Comparison of ENCODE assay signal across 15 cellular contexts in genomic region chr4:24559889-24560288, GRCh38. TPM values are rescaled to one million over a fixed set of nuclear protein-coding genes. Genes with fewer than 3 reads are reported as not detected.
DNase-seq lines count a peak whose midpoint lies in the region; ATAC-seq, FAIRE-seq and TF ChIP-seq lines count a peak whose summit lies in the region.
"Had no signal": no experiment of that assay in that cellular context is flagged by ENCODE, and none has a peak within 500 bp of the region (broad histone marks: within the 10 kb centered on the region; RNA-seq: fewer than 3 reads in every experiment).

No MANE protein-coding gene starts in this region.

- CTCF ChIA-PET in IMR-90 (lab: Yijun Ruan, JAX) = interaction anchor here (0.6 kb wide), 1 partner anchor 72 kb away, joined by 3 read pairs; no protein-coding TSS in a partner anchor

- H2BK20ac ChIP-seq in IMR-90 (ENCODE audit: low read depth, low read length) = no peak overlapping the region

- no peak overlapping the region for H4K91ac ChIP-seq in IMR-90 (ENCODE audit: insufficient read depth, low read depth, low read length)

- H3K27ac Mint-ChIP-seq in central memory CD8-positive, alpha-beta T cell (ENCODE audit: low read depth) = peak overlapping the region; percentile 29

- FAIRE-seq in keratinocyte (lab: Jason Lieb, UNC) = no peak
- FAIRE-seq in H54 (lab: Jason Lieb, UNC) = no peak

- POLR2A ChIA-PET in IMR-90 (lab: Charles Lee; ENCODE audit: unreplicated experiment) = no interaction called here

- no peak for TF ChIP-seq POLR2A in IMR-90 (IDR thresholded peaks at IDR 0.05; ENCODE audit: low read depth, low read length)
- no peak for TF ChIP-seq POLR2A in H54 (IDR thresholded peaks at IDR 0.05; ENCODE audit: low read depth, low read length)

- H3K79me2 ChIP-seq in keratinocyte (ENCODE audit: control insufficient read depth, insufficient read depth, low read length) = peaks cover 95% of the 10 kb centered on the region

- no peak overlapping the region for H4K8ac ChIP-seq in IMR-90 (ENCODE audit: low read depth in 2 of 2, low read length in 2 of 2)

- H3K27me3 ChIP-seq in IMR-90 (ENCODE audit: control insufficient read depth, insufficient read depth, low read length) = no peaks in the 10 kb centered on the region
- H3K27me3 ChIP-seq in keratinocyte (ENCODE audit: control insufficient read depth, extremely low read depth, insufficient read depth, low read length) = no peaks in the 10 kb centered on the region
- H3K27me3 ChIP-seq: transverse colon had no signal

- peaks cover 0 to 61% of the 10 kb centered on the region in 2 experiments; a peak in 2 of 4 replicates for H3K79me1 ChIP-seq in IMR-90 (ENCODE audit: low read depth in 1 of 2, low read length in 2 of 2)

- in situ Hi-C loops in IMR-90 (cut with MboI; ENCODE audit: low sequenced_read_pairs) = no loop called here

- ATAC-seq in IMR-90 (ENCODE audit: low read depth) (no peak), GM19023 (IDR thresholded peaks at IDR 0.05; ENCODE audit: unreplicated experiment) (no peak)
- ATAC-seq in central memory CD8-positive, alpha-beta T cell (replicated peaks; ENCODE audit: extremely low read depth, poor library complexity, severe bottlenecking) = no peak
- ATAC-seq: lower lobe of right lung had no signal

- no peak overlapping the region for H3K56ac ChIP-seq in IMR-90 (ENCODE audit: extremely low read depth, insufficient read depth, low read length)

- H2AK5ac ChIP-seq in IMR-90 (ENCODE audit: low read depth, low read length) = no peak overlapping the region; the same call in 1 of the 2 replicates

- H4K20me1 ChIP-seq in IMR-90 (ENCODE audit: insufficient read depth, low read length) (peaks cover 92% of the 10 kb centered on the region), keratinocyte (ENCODE audit: control insufficient read depth, extremely low read depth, insufficient read depth, low read length) (peaks cover 44% of the 10 kb centered on the region)

- no peak for TF ChIP-seq CTCF in IMR-90 (conservative IDR thresholded peaks at IDR 0.05; ENCODE audit: low read depth, low read length)
- no peak for TF ChIP-seq CTCF in keratinocyte (optimal IDR thresholded peaks at IDR 0.05 in 1 of 3, IDR thresholded peaks at IDR 0.05 in 1 of 3, conservative IDR thresholded peaks at IDR 0.05 in 1 of 3; ENCODE audit: extremely low read depth in 1 of 3, insufficient read depth in 2 of 3, low read length in 3 of 3)

- dilution Hi-C loops in IMR-90 (cut with HindIII; ENCODE audit: low sequenced_read_pairs, unreplicated experiment) = no loop called here
- dilution Hi-C loops in keratinocyte (cut with MboI; ENCODE audit: extremely low pct_ligation_motif_present, low sequenced_read_pairs) = no loop called here

- peaks cover 6% of the 10 kb centered on the region; the same call in 1 of the 2 replicates for H3K4me1 ChIP-seq in IMR-90 (ENCODE audit: control insufficient read depth, insufficient read depth, low read length)
- H3K4me1 ChIP-seq in keratinocyte (ENCODE audit: control insufficient read depth, extremely low read depth, insufficient read depth, low read length) = peaks cover 25% of the 10 kb centered on the region

- H3K9me3 ChIP-seq in IMR-90 (ENCODE audit: control insufficient read depth, insufficient read depth, low read length) (no peaks in the 10 kb centered on the region), keratinocyte (ENCODE audit: control insufficient read depth, low read depth, low read length) (no peaks in the 10 kb centered on the region)
- H3K9me3 ChIP-seq: lower lobe of right lung, transverse colon had no signal

- peaks cover 81% of the 10 kb centered on the region for H3K4me1 Mint-ChIP-seq in central memory CD8-positive, alpha-beta T cell

- WGBS in IMR-90 (ENCODE audit: extremely low coverage in 2 of 2, insufficient read length in 1 of 2), 2 experiments = no CpG with 5 or more reads among the region's 2 CpGs

- H3K27ac ChIP-seq in IMR-90 (ENCODE audit: insufficient read depth, low read length) = no peak overlapping the region
- peak overlapping the region; percentile 83 for H3K27ac ChIP-seq in keratinocyte (ENCODE audit: control insufficient read depth, insufficient read depth, low read length)
- H3K27ac ChIP-seq: lower lobe of right lung had no signal

- peak overlapping the region; percentile 21 for H2BK5ac ChIP-seq in IMR-90 (ENCODE audit: low read depth, low read length, poor library complexity, severe bottlenecking)

- no peak overlapping the region for H3K9ac ChIP-seq in IMR-90 (ENCODE audit: low read depth, low read length)
- H3K9ac ChIP-seq in keratinocyte (ENCODE audit: control insufficient read depth, extremely low read depth, insufficient read depth, low read length) = no peak overlapping the region

- H3K27me3 Mint-ChIP-seq in central memory CD8-positive, alpha-beta T cell = no peaks in the 10 kb centered on the region

- no peak overlapping the region for H3K18ac ChIP-seq in IMR-90 (ENCODE audit: low read depth, low read length)

- no peak overlapping the region for H3K4ac ChIP-seq in IMR-90 (ENCODE audit: low read depth, low read length)

- H4K5ac ChIP-seq in IMR-90 (ENCODE audit: low read depth, low read length) = no peak overlapping the region

- H2AK9ac ChIP-seq in IMR-90 (replicated peaks; ENCODE audit: low read depth, low read length, poor library complexity) = no peak overlapping the region

- H3K4me2 ChIP-seq in IMR-90 (ENCODE audit: low read depth, low read length) (no peak overlapping the region), keratinocyte (ENCODE audit: control insufficient read depth, extremely low read depth, insufficient read depth, low read depth, low read length) (no peak overlapping the region)

- BruUV-seq in IMR-90 (replicated peaks; lab: Mats Ljungman, UMichigan) = no TSS peak

- intact Hi-C loops in IMR-90 (cut with micrococcal nuclease) = no loop called here

- no peak overlapping the region for H3K23ac ChIP-seq in IMR-90 (ENCODE audit: low read depth, low read length)

- H3K9me1 ChIP-seq in IMR-90 (ENCODE audit: insufficient read depth, low read length) (peaks cover 7% of the 10 kb centered on the region), keratinocyte (ENCODE audit: control insufficient read depth, extremely low read depth, insufficient read depth, low read length) (no peaks in the 10 kb centered on the region)

- H3K36me3 ChIP-seq in IMR-90 (ENCODE audit: control insufficient read depth, insufficient read depth, low read length) (peaks cover 7% of the 10 kb centered on the region), keratinocyte (ENCODE audit: control insufficient read depth in 2 of 2, extremely low read depth in 1 of 2, insufficient read depth in 2 of 2, low read length in 2 of 2) (peaks cover 5 to 16% of the 10 kb centered on the region in 2 experiments)

- DNase-seq in EH (ENCODE audit: low read depth) (peak; percentile 26), IMR-90 (peak; percentile 61), keratinocyte (ENCODE audit: low read depth, low spot score) (no peak), H54 (ENCODE audit: insufficient read length, low spot score) (no peak), NCI-H2029 (lab: John Stamatoyannopoulos, UW) (no peak)
- no peak for DNase-seq in central memory CD8-positive, alpha-beta T cell (ENCODE audit: low spot score in 2 of 2)
- DNase-seq: activated T-cell treated with anti-CD3 and anti-CD28 coated beads, Interleukin-2, amount 50 U/mL, for 1 hour; aorta; Calu3; effector CD8-positive, alpha-beta T cell; lower lobe of right lung; NCI-H2227 treated with DMSO at 0.1 percent for 48 hours; nucleus accumbens; transverse colon had no signal

- H3K14ac ChIP-seq in IMR-90 (replicated peaks; ENCODE audit: low read depth, low read length) = no peak overlapping the region

- H2BK120ac ChIP-seq in IMR-90 (ENCODE audit: low read depth, low read length) = no peak overlapping the region

- no peak for TF ChIP-seq RAD21 in IMR-90 (IDR thresholded peaks at IDR 0.05; ENCODE audit: low read length)

- no peak overlapping the region for H2BK15ac ChIP-seq in IMR-90 (ENCODE audit: low read depth, low read length)

- no peaks in the 10 kb centered on the region for H3K9me3 Mint-ChIP-seq in central memory CD8-positive, alpha-beta T cell

- no peak overlapping the region for H3K4me3 ChIP-seq in IMR-90 (ENCODE audit: insufficient read depth, low read depth, low read length)
- H3K4me3 ChIP-seq in keratinocyte (ENCODE audit: control insufficient read depth in 2 of 3, extremely low read depth in 1 of 3, insufficient read depth in 2 of 3, low read depth in 1 of 3, low read length in 3 of 3) = no peak overlapping the region
- H3K4me3 ChIP-seq: lower lobe of right lung, transverse colon had no signal

- H2AFZ ChIP-seq in IMR-90 (replicated peaks; ENCODE audit: low read length, poor library complexity) (no peak overlapping the region), keratinocyte (ENCODE audit: control insufficient read depth, low read length) (no peak overlapping the region)

- no peak overlapping the region for H3K4me3 Mint-ChIP-seq in central memory CD8-positive, alpha-beta T cell

- H3K36me3 Mint-ChIP-seq in central memory CD8-positive, alpha-beta T cell (ENCODE audit: insufficient read depth) = peaks cover 36% of the 10 kb centered on the region

TF ChIP-seq in IMR-90, 13 proteins besides CTCF, POLR2A, EP300 and RAD21:
- peak; percentile 34; the same call in 1 of the 2 replicates for TF ChIP-seq CEBPB (IDR thresholded peaks at IDR 0.05; ENCODE audit: low read depth, low read length)
- TF ChIP-seq SMC3 (IDR thresholded peaks at IDR 0.05; ENCODE audit: low read depth, low read length) = no peak

RNA-seq across cellular contexts. Expression of gene DHX15, which starts 24.5 kb away (rescaled TPM):
- 172 and 240 TPM in 2 replicates for total RNA-seq in IMR-90 (2012; rRNA removed)
- 79.1 and 97.9 TPM in 2 replicates for polyA plus RNA-seq in IMR-90 (2012; rRNA removed)
- polyA plus RNA-seq in IMR-90 (2012; cell fraction: cytosol; rRNA removed) = 14.3 and 22.6 TPM in 2 replicates
- 29.8 and 220 TPM in 2 replicates for polyA plus RNA-seq in IMR-90 (2012; cell fraction: nucleus; rRNA removed; ENCODE audit: low replicate concordance)
- polyA plus RNA-seq in keratinocyte = 136 to 206 TPM (median 146 TPM) in 3 replicates
- 192 TPM for polyA plus RNA-seq in keratinocyte (2011; ENCODE audit: low read depth)
- polyA plus RNA-seq in keratinocyte (2011; cell fraction: cytosol; rRNA removed) = 62.7 and 126 TPM in 2 replicates
- polyA plus RNA-seq in keratinocyte (2011; cell fraction: nucleus; rRNA removed) = 197 and 271 TPM in 2 replicates
- 83.0 and 109 TPM in 2 replicates for polyA plus RNA-seq in keratinocyte (2012; ENCODE audit: low replicate concordance)
- 48.8 to 220 TPM (median 120 TPM) in 3 replicates for polyA minus RNA-seq in keratinocyte
- 65.0 TPM for polyA minus RNA-seq in keratinocyte (2011; cell fraction: cytosol; rRNA and poly(A)+ RNA removed)
- polyA minus RNA-seq in keratinocyte (2011; cell fraction: nucleus; rRNA and poly(A)+ RNA removed) = 109 and 189 TPM in 2 replicates

Comparison
In these comparisons a context has a peak if more than half of its experiments do, and no peak if none do; other contexts are left out.
1. DNase-seq: peak in EH (single experiment) and IMR-90 (single experiment); none in central memory CD8-positive, alpha-beta T cell (0 of 2), keratinocyte (single experiment), H54 (single experiment) and NCI-H2029 (single experiment).